Comparison of ENCODE assay signal across 18 cellular contexts in the genomic region with DNA sequence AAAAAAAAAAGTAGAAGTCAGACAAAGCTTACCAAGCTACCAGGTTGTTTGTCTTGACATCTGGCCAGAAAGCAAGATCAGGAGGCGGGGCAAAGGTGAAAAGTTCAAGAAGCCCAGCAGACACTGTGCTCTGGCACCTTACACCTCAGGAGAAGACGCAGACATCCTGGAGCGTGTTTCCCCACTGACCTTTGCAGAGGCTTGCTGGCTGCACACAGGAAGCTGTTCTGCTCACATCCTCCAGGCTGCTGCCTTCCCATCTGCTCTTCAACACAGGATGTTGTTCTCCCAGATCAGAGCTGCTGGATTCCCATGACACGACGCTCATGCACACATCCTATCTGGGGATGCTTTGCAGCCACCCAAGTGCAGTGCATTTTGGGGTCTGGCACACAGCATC.
DNase-seq lines count a peak whose midpoint lies in the region; ATAC-seq, FAIRE-seq and TF ChIP-seq lines count a peak whose summit lies in the region.
"Had no signal": no experiment of that assay in that cellular context is flagged by ENCODE, and none has a peak within 500 bp of the region (broad histone marks: within the 10 kb centered on the region; RNA-seq: fewer than 3 reads in every experiment).

No MANE protein-coding gene starts in this region.

- H3K9me3 Mint-ChIP-seq in CD8-positive, alpha-beta memory T cell: peaks cover 0 to 13% (median 3%) of the 10 kb centered on the region in 5 donors
- H3K9me3 Mint-ChIP-seq: activated naive CD4-positive, alpha-beta T cell treated with anti-CD3 and anti-CD28 coated beads, Interleukin-2, amount 50 U/mL, for 24 hours; brain; CD4-positive, alpha-beta T cell; H9 had no signal

- H3K4me3 ChIP-seq in liver (ENCODE audit: low read depth in 1 of 3, low read length in 3 of 3): no peak overlapping the region
- no peak overlapping the region for H3K4me3 ChIP-seq in HepG2 (replicated peaks in 1 of 3; ENCODE audit: insufficient read depth in 1 of 3, low read depth in 2 of 3, low read length in 3 of 3)
- no peak overlapping the region for H3K4me3 ChIP-seq in CD8-positive, alpha-beta memory T cell (ENCODE audit: low read length)

- in situ Hi-C loops in HepG2 (cut with HindIII; ENCODE audit: extremely low pct_ligation_motif_present, low pct_unique_long_range_greater_than_20kb): no loop called here

- TF ChIP-seq EP300 in HepG2 (IDR thresholded peaks at IDR 0.05; ENCODE audit: low read depth in 2 of 2, low read length in 2 of 2) (no peak), HepG2 (CRISPR knock-in tag; IDR thresholded peaks at IDR 0.05; ENCODE audit: borderline replicate concordance) (no peak)

- H3K4me2 ChIP-seq in HepG2 (ENCODE audit: low read depth, low read length): no peak overlapping the region

- no peaks in the 10 kb centered on the region for H3K4me1 Mint-ChIP-seq in CD8-positive, alpha-beta memory T cell
- H3K4me1 Mint-ChIP-seq: activated naive CD4-positive, alpha-beta T cell treated with anti-CD3 and anti-CD28 coated beads, Interleukin-2, amount 50 U/mL, for 24 hours had no signal

- ATAC-seq in HepG2 (no peak), left lobe of liver (peak; percentile 70), GM18858 (IDR thresholded peaks at IDR 0.05; ENCODE audit: unreplicated experiment) (no peak), GM21528 (IDR thresholded peaks at IDR 0.05; ENCODE audit: low FRiP score, unreplicated experiment) (no peak)
- ATAC-seq: activated T-cell treated with anti-CD3 and anti-CD28 coated beads, Interleukin-2, amount 50 U/mL, for 4 hours had no signal

- no peak for DNase-seq in HepG2 (ENCODE audit: low spot score)
- DNase-seq in dermis microvascular lymphatic vessel endothelial cell (ENCODE audit: low read depth in 2 of 2): peak; percentile 17 to 26
- DNase-seq in left lobe of liver (ENCODE audit: low spot score): no peak
- peak; percentile 11 for DNase-seq in urothelium cell line (ENCODE audit: low spot score)
- no peak for DNase-seq in CD8-positive, alpha-beta memory T cell
- DNase-seq: ACHN; activated CD4-positive, alpha-beta T cell treated with anti-CD3 and anti-CD28 coated beads, Interleukin-2, amount 50 U/mL, for 4 hours; activated T-cell treated with anti-CD3 and anti-CD28 coated beads, Interleukin-2, amount 50 U/mL, for 4 hours; CD4-positive, alpha-beta T cell; GF-D8; H9; NCI-H1436; NCI-H510A treated with DMSO at 0.1 percent for 48 hours had no signal

- TF ChIP-seq RAD21 in liver (IDR thresholded peaks at IDR 0.05) (peak in 1 of 2 donors; percentile 52), HepG2 (CRISPR knock-in tag; IDR thresholded peaks at IDR 0.05) (no peak)

- 59% methylated on average over 5 of the region's 5 CpGs for WGBS in liver
- 42% methylated on average over 3 of the region's 5 CpGs for WGBS in HepG2 (ENCODE audit: low lambda C conversion rate)

- no peaks in the 10 kb centered on the region for H3K79me2 ChIP-seq in HepG2 (ENCODE audit: insufficient read depth, low read length)

- POLR2A ChIA-PET in HepG2 (lab: Yijun Ruan, JAX): no interaction called here
- POLR2A ChIA-PET in CD8-positive, alpha-beta memory T cell (lab: Charles Lee): no interaction called here

- H3K4me3 Mint-ChIP-seq in CD8-positive, alpha-beta memory T cell: no peak overlapping the region
- H3K4me3 Mint-ChIP-seq: activated naive CD4-positive, alpha-beta T cell treated with anti-CD3 and anti-CD28 coated beads, Interleukin-2, amount 50 U/mL, for 24 hours; activated T-cell treated with anti-CD3 and anti-CD28 coated beads, Interleukin-2, amount 50 U/mL, for 4 hours; brain; CD4-positive, alpha-beta T cell; H9 had no signal

- CTCF ChIA-PET in HepG2 (lab: Yijun Ruan, JAX; ENCODE audit: low intra/inter-chr PET ratio, low total read pairs): no interaction called here
- CTCF ChIA-PET in CD8-positive, alpha-beta memory T cell (lab: Charles Lee): no interaction called here

- no peak for TF ChIP-seq CTCF in liver (IDR thresholded peaks at IDR 0.05; ENCODE audit: low read depth, low read length, missing input control)
- no peak for TF ChIP-seq CTCF in HepG2 (CRISPR knock-in tag; IDR thresholded peaks at IDR 0.05)

- H3K27ac Mint-ChIP-seq in CD8-positive, alpha-beta memory T cell: peak overlapping the region in 1 of 8 donors; percentile 55
- H3K27ac Mint-ChIP-seq: activated naive CD4-positive, alpha-beta T cell treated with anti-CD3 and anti-CD28 coated beads, Interleukin-2, amount 50 U/mL, for 24 hours; brain; CD4-positive, alpha-beta T cell; H9 had no signal

- no peaks in the 10 kb centered on the region for H3K27me3 Mint-ChIP-seq in CD8-positive, alpha-beta memory T cell
- H3K27me3 Mint-ChIP-seq: brain; CD4-positive, alpha-beta T cell had no signal

- no peak for TF ChIP-seq POLR2A in HepG2 (IDR thresholded peaks at IDR 0.05; ENCODE audit: insufficient read depth in 1 of 2, low read depth in 2 of 2, low read length in 2 of 2)

- H2AFZ ChIP-seq in HepG2 (ENCODE audit: low read length): no peak overlapping the region

- no peaks in the 10 kb centered on the region for H3K36me3 Mint-ChIP-seq in CD8-positive, alpha-beta memory T cell
- H3K36me3 Mint-ChIP-seq: activated naive CD4-positive, alpha-beta T cell treated with anti-CD3 and anti-CD28 coated beads, Interleukin-2, amount 50 U/mL, for 24 hours; brain had no signal

- no peaks in the 10 kb centered on the region for H3K4me1 ChIP-seq in liver (ENCODE audit: control insufficient read depth in 4 of 4, insufficient read depth in 4 of 4, low read length in 3 of 4)
- H3K4me1 ChIP-seq in HepG2 (ENCODE audit: insufficient read depth, low read length): no peaks in the 10 kb centered on the region
- no peaks in the 10 kb centered on the region for H3K4me1 ChIP-seq in CD8-positive, alpha-beta memory T cell (ENCODE audit: insufficient read depth, low read length)

- intact Hi-C loops in HepG2 (cut with micrococcal nuclease; ENCODE audit: unreplicated experiment): no loop called here

- no peaks in the 10 kb centered on the region for H3K36me3 ChIP-seq in liver (ENCODE audit: control insufficient read depth in 4 of 4, insufficient read depth in 3 of 4, low read depth in 1 of 4, low read length in 3 of 4)
- H3K36me3 ChIP-seq in HepG2 (replicated peaks in 1 of 2; ENCODE audit: control insufficient read depth in 1 of 2, insufficient read depth in 2 of 2, low read length in 2 of 2): no peaks in the 10 kb centered on the region
- H3K36me3 ChIP-seq in CD8-positive, alpha-beta memory T cell (ENCODE audit: insufficient read depth, low read length): no peaks in the 10 kb centered on the region

- no peaks in the 10 kb centered on the region for H3K9me3 ChIP-seq in liver (ENCODE audit: control insufficient read depth in 4 of 4, low read length in 3 of 4)
- no peaks in the 10 kb centered on the region for H3K9me3 ChIP-seq in HepG2 (ENCODE audit: low read length)
- H3K9me3 ChIP-seq in CD8-positive, alpha-beta memory T cell (ENCODE audit: low read length): no peaks in the 10 kb centered on the region

- BruUV-seq in HepG2 (replicated peaks; lab: Mats Ljungman, UMichigan): no TSS peak

- H4K20me1 ChIP-seq in HepG2 (ENCODE audit: insufficient read depth, low read length): no peaks in the 10 kb centered on the region

- H3K27me3 ChIP-seq in liver (ENCODE audit: control insufficient read depth in 4 of 4, insufficient read depth in 4 of 4, low read length in 3 of 4): no peaks in the 10 kb centered on the region
- H3K27me3 ChIP-seq in HepG2 (ENCODE audit: control insufficient read depth in 1 of 2, insufficient read depth in 2 of 2, low read length in 2 of 2): peaks cover 0 to 8% of the 10 kb centered on the region in 2 experiments; a peak in 2 of 5 replicates
- H3K27me3 ChIP-seq in CD8-positive, alpha-beta memory T cell (ENCODE audit: insufficient read depth, low read length, poor library complexity, severe bottlenecking): no peaks in the 10 kb centered on the region

- H3K27ac ChIP-seq in liver (ENCODE audit: low read depth in 1 of 2, low read length in 2 of 2) (no peak overlapping the region), HepG2 (ENCODE audit: extremely low read length, insufficient read depth, low read length) (no peak overlapping the region)
- H3K27ac ChIP-seq in CD8-positive, alpha-beta memory T cell (ENCODE audit: low read depth, low read length): no peak overlapping the region

- H3K9ac ChIP-seq in liver (ENCODE audit: low read depth in 1 of 2, low read length in 2 of 2): no peak overlapping the region
- H3K9ac ChIP-seq in HepG2 (ENCODE audit: insufficient read depth, low read depth, low read length): no peak overlapping the region

- FAIRE-seq in HepG2 (lab: Jason Lieb, UNC) (no peak), urothelium cell line (lab: Jason Lieb, UNC) (no peak)

TF ChIP-seq in liver, 16 proteins besides CTCF, POLR2A, EP300 and RAD21 (continues in another document):
- TF ChIP-seq, protein P1, sequence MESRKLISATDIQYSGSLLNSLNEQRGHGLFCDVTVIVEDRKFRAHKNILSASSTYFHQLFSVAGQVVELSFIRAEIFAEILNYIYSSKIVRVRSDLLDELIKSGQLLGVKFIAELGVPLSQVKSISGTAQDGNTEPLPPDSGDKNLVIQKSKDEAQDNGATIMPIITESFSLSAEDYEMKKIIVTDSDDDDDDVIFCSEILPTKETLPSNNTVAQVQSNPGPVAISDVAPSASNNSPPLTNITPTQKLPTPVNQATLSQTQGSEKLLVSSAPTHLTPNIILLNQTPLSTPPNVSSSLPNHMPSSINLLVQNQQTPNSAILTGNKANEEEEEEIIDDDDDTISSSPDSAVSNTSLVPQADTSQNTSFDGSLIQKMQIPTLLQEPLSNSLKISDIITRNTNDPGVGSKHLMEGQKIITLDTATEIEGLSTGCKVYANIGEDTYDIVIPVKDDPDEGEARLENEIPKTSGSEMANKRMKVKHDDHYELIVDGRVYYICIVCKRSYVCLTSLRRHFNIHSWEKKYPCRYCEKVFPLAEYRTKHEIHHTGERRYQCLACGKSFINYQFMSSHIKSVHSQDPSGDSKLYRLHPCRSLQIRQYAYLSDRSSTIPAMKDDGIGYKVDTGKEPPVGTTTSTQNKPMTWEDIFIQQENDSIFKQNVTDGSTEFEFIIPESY (IDR thresholded peaks at IDR 0.05): no peak
- TF ChIP-seq FOXA1 (IDR thresholded peaks at IDR 0.05) (no peak), YY1 (IDR thresholded peaks at IDR 0.05) (no peak)

TF ChIP-seq in HepG2, 621 proteins besides CTCF, POLR2A, EP300 and RAD21 (continues in another document):
- TF ChIP-seq RFXANK (CRISPR knock-in tag; IDR thresholded peaks at IDR 0.05) (no peak), DNMT1 (CRISPR knock-in tag; IDR thresholded peaks at IDR 0.05) (no peak), FOXM1 (CRISPR knock-in tag; IDR thresholded peaks at IDR 0.05) (no peak)
- TF ChIP-seq, protein P2, sequence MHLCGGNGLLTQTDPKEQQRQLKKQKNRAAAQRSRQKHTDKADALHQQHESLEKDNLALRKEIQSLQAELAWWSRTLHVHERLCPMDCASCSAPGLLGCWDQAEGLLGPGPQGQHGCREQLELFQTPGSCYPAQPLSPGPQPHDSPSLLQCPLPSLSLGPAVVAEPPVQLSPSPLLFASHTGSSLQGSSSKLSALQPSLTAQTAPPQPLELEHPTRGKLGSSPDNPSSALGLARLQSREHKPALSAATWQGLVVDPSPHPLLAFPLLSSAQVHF (CRISPR knock-in tag; IDR thresholded peaks at IDR 0.05): no peak

Comparison
In these comparisons a context has a peak if more than half of its experiments do, and no peak if none do; other contexts are left out.
1. DNase-seq: peak in dermis microvascular lymphatic vessel endothelial cell (2 of 2) and urothelium cell line (single experiment); none in HepG2 (single experiment), left lobe of liver (single experiment) and CD8-positive, alpha-beta memory T cell (0 of 5).